ENCODE assay signal across 1 cellular context in the genomic region with DNA sequence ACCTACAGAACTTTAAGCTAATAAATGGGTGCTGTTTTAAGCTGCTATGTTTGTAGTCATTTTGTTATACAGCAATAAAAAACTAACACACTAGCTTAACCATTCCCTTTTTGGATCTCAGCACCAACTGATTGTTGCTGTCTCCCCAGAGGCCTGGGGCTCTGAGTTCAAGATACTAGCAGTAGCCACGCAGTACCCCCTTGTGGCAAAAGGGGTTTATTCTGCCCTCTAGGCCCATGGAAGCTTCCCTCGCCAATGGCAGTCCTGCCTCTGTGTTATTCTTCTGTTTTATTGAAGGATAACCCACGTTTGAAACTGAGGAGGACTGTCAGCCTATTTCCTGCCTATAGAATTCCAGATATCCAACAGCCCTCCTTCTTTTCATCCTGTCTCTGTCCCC.
TF ChIP-seq lines count a peak whose summit lies in the region.

No MANE protein-coding gene starts in this region.

TF ChIP-seq in HCT116, 20 proteins besides CTCF, POLR2A, EP300 and RAD21 (continued from another document):
- TF ChIP-seq, protein P1, sequence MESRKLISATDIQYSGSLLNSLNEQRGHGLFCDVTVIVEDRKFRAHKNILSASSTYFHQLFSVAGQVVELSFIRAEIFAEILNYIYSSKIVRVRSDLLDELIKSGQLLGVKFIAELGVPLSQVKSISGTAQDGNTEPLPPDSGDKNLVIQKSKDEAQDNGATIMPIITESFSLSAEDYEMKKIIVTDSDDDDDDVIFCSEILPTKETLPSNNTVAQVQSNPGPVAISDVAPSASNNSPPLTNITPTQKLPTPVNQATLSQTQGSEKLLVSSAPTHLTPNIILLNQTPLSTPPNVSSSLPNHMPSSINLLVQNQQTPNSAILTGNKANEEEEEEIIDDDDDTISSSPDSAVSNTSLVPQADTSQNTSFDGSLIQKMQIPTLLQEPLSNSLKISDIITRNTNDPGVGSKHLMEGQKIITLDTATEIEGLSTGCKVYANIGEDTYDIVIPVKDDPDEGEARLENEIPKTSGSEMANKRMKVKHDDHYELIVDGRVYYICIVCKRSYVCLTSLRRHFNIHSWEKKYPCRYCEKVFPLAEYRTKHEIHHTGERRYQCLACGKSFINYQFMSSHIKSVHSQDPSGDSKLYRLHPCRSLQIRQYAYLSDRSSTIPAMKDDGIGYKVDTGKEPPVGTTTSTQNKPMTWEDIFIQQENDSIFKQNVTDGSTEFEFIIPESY (IDR thresholded peaks at IDR 0.05; ENCODE audit: extremely low read depth, insufficient replicate concordance, low read length): no peak
- TF ChIP-seq CBX3 (IDR thresholded peaks at IDR 0.05; ENCODE audit: low read depth) (no peak), POLR2AphosphoS5 (IDR thresholded peaks at IDR 0.05; ENCODE audit: low read depth, low read length) (no peak), SRF (IDR thresholded peaks at IDR 0.05; ENCODE audit: low read depth) (no peak), EZH2 (IDR thresholded peaks at IDR 0.05) (no peak), ZNF274 (IDR thresholded peaks at IDR 0.05; ENCODE audit: low read depth, low read length) (no peak)
- TF ChIP-seq, protein P2, sequence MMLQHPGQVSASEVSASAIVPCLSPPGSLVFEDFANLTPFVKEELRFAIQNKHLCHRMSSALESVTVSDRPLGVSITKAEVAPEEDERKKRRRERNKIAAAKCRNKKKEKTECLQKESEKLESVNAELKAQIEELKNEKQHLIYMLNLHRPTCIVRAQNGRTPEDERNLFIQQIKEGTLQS (IDR thresholded peaks at IDR 0.05): no peak
